20 cellular contexts compared by ENCODE assay signal in the genomic region with DNA sequence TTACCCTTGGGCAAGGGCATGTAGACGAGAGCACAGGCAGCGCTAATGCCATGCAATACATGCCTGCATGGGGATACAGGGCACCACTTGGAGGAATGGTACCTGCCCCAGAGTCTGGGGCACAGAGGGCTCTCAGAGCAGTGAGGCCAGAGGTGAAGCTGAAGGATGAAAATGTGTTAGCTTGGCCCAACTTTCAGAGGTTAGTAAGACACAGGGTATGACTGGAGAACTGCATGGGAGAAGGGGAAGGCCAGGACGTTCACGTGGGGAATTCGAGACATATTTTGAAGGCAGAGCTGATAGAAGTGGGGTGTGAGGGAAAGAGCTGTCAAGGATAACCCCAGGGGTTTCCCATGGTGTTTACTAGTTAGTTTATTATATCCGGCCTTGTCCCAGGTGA. TPM values are rescaled to one million over a fixed set of nuclear protein-coding genes. Genes with fewer than 3 reads are reported as not detected.
"Had no signal": no experiment of that assay in that cellular context is flagged by ENCODE, and none has a peak within 500 bp of the region (broad histone marks: within the 10 kb centered on the region; RNA-seq: fewer than 3 reads in every experiment).

No MANE protein-coding gene starts in this region.

- H3K4me2 ChIP-seq: hepatocyte had no signal

- H3K27ac Mint-ChIP-seq: nephron; stimulated activated naive CD8-positive, alpha-beta T cell treated with anti-CD3 and anti-CD28 coated beads, Interleukin-15, Interleukin-2, amounts not matched to agents 100 ng/mL and 50 ng/mL, for 24 hours had no signal

- H3K27me3 ChIP-seq: esophagus squamous epithelium, hepatocyte, upper lobe of right lung had no signal

- DNase-seq: activated CD4-positive, alpha-beta T cell treated with anti-CD3 and anti-CD28 coated beads, Interleukin-2, amount 50 U/mL, for 4 hours; activated naive CD4-positive, alpha-beta T cell; aorta; effector memory CD4-positive, alpha-beta T cell; esophagus squamous epithelium; midbrain; stimulated activated CD4-positive, alpha-beta T cell treated with anti-CD3 and anti-CD28 coated beads, Interleukin-12 subunit alpha, Interleukin-12 subunit beta, amount 100 ng/mL, for 4 hours; stimulated activated CD4-positive, alpha-beta T cell treated with anti-CD3 and anti-CD28 coated beads, Interleukin-1b, Interleukin-23, amount 100 ng/mL, for 48 hours; upper lobe of right lung; WERI-Rb-1 had no signal

- H3K27me3 Mint-ChIP-seq: dendritic cell treated with granulocyte-macrophage colony-stimulating factor and Interleukin-4, amounts not matched to agents 40 ng/mL and 50 ng/mL, for 4 days; stimulated activated naive CD8-positive, alpha-beta T cell treated with anti-CD3 and anti-CD28 coated beads, Interleukin-15, Interleukin-2, amounts not matched to agents 100 ng/mL and 50 ng/mL, for 24 hours had no signal

- H2AFZ ChIP-seq: hepatocyte, parathyroid adenoma had no signal

- H3K27ac ChIP-seq: hepatocyte, parathyroid adenoma, WERI-Rb-1 had no signal

- H3K9me3 Mint-ChIP-seq: dendritic cell treated with granulocyte-macrophage colony-stimulating factor and Interleukin-4, amounts not matched to agents 40 ng/mL and 50 ng/mL, for 4 days; nephron; stimulated activated naive CD8-positive, alpha-beta T cell treated with anti-CD3 and anti-CD28 coated beads, Interleukin-15, Interleukin-2, amounts not matched to agents 100 ng/mL and 50 ng/mL, for 24 hours had no signal

- ATAC-seq: upper lobe of right lung had no signal

- H3K9me3 ChIP-seq: esophagus squamous epithelium, upper lobe of right lung had no signal

- H3K4me3 ChIP-seq: esophagus squamous epithelium, hepatocyte, upper lobe of right lung had no signal

- H3K36me3 ChIP-seq: upper lobe of right lung, WERI-Rb-1 had no signal

- H3K4me3 Mint-ChIP-seq: dendritic cell treated with granulocyte-macrophage colony-stimulating factor and Interleukin-4, amounts not matched to agents 40 ng/mL and 50 ng/mL, for 4 days; nephron; stimulated activated naive CD8-positive, alpha-beta T cell treated with anti-CD3 and anti-CD28 coated beads, Interleukin-15, Interleukin-2, amounts not matched to agents 100 ng/mL and 50 ng/mL, for 24 hours had no signal

- H3K79me2 ChIP-seq: hepatocyte had no signal

RNA-seq across cellular contexts. Expression of a gene that starts 58.6 kb away (rescaled TPM):
- total RNA-seq: bronchial epithelial cell, cerebellum, glomerular endothelial cell, lung microvascular endothelial cell, temporal lobe, upper lobe of right lung had no signal
